In genomic region chr12:132222096-132222807, GRCh38 we compare ENCODE assay signal across 10 cellular contexts.
DNase-seq lines count a peak whose midpoint lies in the region; FAIRE-seq lines count a peak whose summit lies in the region.
"Had no signal": no experiment of that assay in that cellular context is flagged by ENCODE, and none has a peak within 500 bp of the region (broad histone marks: within the 10 kb centered on the region; RNA-seq: fewer than 3 reads in every experiment).

No MANE protein-coding gene starts in this region.

- H3K27ac ChIP-seq in BLaER1 treated with 17β-estradiol and CSF1 and Interleukin-3, amounts not matched to agents 10 nM and 100 nM: peak overlapping the region in 10 of 11 experiments; percentile 1 to 98 (median 92); a peak in 18 of 22 replicates
- H3K27ac ChIP-seq in small intestine (ENCODE audit: low read depth in 1 of 2, low read length in 1 of 2): no peak overlapping the region
- H3K27ac ChIP-seq: right lobe of liver had no signal

- peaks cover 0 to 15% (median 5%) of the 10 kb centered on the region in 11 experiments; a peak in 12 of 22 replicates for H3K9me3 ChIP-seq in BLaER1 treated with 17β-estradiol and CSF1 and Interleukin-3, amounts not matched to agents 10 nM and 100 nM (replicated peaks in 1 of 11)
- H3K9me3 ChIP-seq in small intestine (ENCODE audit: control insufficient read depth, low read depth): no peaks in the 10 kb centered on the region
- H3K9me3 ChIP-seq: right lobe of liver had no signal

- H3K36me3 ChIP-seq in BLaER1 treated with 17β-estradiol and CSF1 and Interleukin-3, amounts not matched to agents 10 nM and 100 nM: no peaks in the 10 kb centered on the region
- H3K36me3 ChIP-seq in small intestine (ENCODE audit: control insufficient read depth in 2 of 2, insufficient read depth in 2 of 2, low read length in 2 of 2): no peaks in the 10 kb centered on the region
- H3K36me3 ChIP-seq: right lobe of liver had no signal

- no peak for FAIRE-seq in small intestine (lab: Jason Lieb, UNC)
- FAIRE-seq: astrocyte had no signal

- H3K4me3 ChIP-seq in BLaER1 treated with 17β-estradiol and CSF1 and Interleukin-3, amounts not matched to agents 10 nM and 100 nM: no peak overlapping the region
- H3K4me3 ChIP-seq in small intestine (ENCODE audit: low read depth in 1 of 2, low read length in 2 of 2): no peak overlapping the region
- H3K4me3 ChIP-seq: right lobe of liver had no signal

- H3K4me2 ChIP-seq in BLaER1 treated with 17β-estradiol and CSF1 and Interleukin-3, amounts not matched to agents 10 nM and 100 nM: peak overlapping the region; percentile 50 to 83 (median 73)

- H3K4me1 ChIP-seq in BLaER1 treated with 17β-estradiol and CSF1 and Interleukin-3, amounts not matched to agents 10 nM and 100 nM: peaks cover 32 to 73% (median 60%) of the 10 kb centered on the region in 10 experiments
- no peaks in the 10 kb centered on the region for H3K4me1 ChIP-seq in small intestine (ENCODE audit: control insufficient read depth in 2 of 2, insufficient read depth in 1 of 2, low read depth in 1 of 2, low read length in 1 of 2)
- H3K4me1 ChIP-seq: right lobe of liver had no signal

- WGBS in small intestine, 3 donors: 18 to 23% (median 19%) methylated on average over 23 to 24 of the region's 24 CpGs

- peak overlapping the region in 9 of 11 experiments; percentile 54 to 85 (median 76); a peak in 18 of 22 replicates for H3K9ac ChIP-seq in BLaER1 treated with 17β-estradiol and CSF1 and Interleukin-3, amounts not matched to agents 10 nM and 100 nM

- H3K27me3 ChIP-seq in BLaER1 treated with 17β-estradiol and CSF1 and Interleukin-3, amounts not matched to agents 10 nM and 100 nM: 0 out of 22 replicates have a peak, but pooled peaks cover 0 to 9% (median 0%) of the 10 kb centered on the region in 11 experiments
- H3K27me3 ChIP-seq in small intestine (ENCODE audit: control insufficient read depth in 2 of 2, insufficient read depth in 2 of 2, low read length in 2 of 2): no peaks in the 10 kb centered on the region
- H3K27me3 ChIP-seq: right lobe of liver had no signal

- DNase-seq in HT-29 (ENCODE audit: low spot score) (peak; percentile 25), T follicular helper cell (ENCODE audit: low read depth) (peak; percentile 30), small intestine (peak; percentile 4), cerebellum (ENCODE audit: low spot score) (no peak), HCEC 1CT (no peak), globus pallidus (ENCODE audit: low spot score) (no peak)
- DNase-seq in central memory CD4-positive, alpha-beta T cell: peak; percentile 45
- DNase-seq: right lobe of liver had no signal

- H4K20me1 ChIP-seq in BLaER1 treated with 17β-estradiol and CSF1 and Interleukin-3, amounts not matched to agents 10 nM and 100 nM: no peaks in the 10 kb centered on the region

Comparison
In these comparisons a context has a peak if more than half of its experiments do, and no peak if none do; other contexts are left out.
1. H3K27ac ChIP-seq: peak in BLaER1 treated with 17β-estradiol and CSF1 and Interleukin-3, amounts not matched to agents 10 nM and 100 nM (10 of 11); none in small intestine (0 of 2).
2. DNase-seq: peak in HT-29 (single experiment), T follicular helper cell (single experiment), central memory CD4-positive, alpha-beta T cell (single experiment) and small intestine (single experiment); none in cerebellum (single experiment), HCEC 1CT (single experiment) and globus pallidus (single experiment).